ENCODE assay signal across 19 cellular contexts in genomic region chr10:22674215-22674930, GRCh38. TPM values are rescaled to one million over a fixed set of nuclear protein-coding genes. Genes with fewer than 3 reads are reported as not detected.
A peak's percentile ranks its signal among the peaks of the same experiment; 100 is the strongest.
DNase-seq lines count a peak whose midpoint lies in the region; ATAC-seq and TF ChIP-seq lines count a peak whose summit lies in the region.
"Had no signal": no experiment of that assay in that cellular context is flagged by ENCODE, and none has a peak within 500 bp of the region (broad histone marks: within the 10 kb centered on the region; RNA-seq: fewer than 3 reads in every experiment).

No MANE protein-coding gene starts in this region.

- no peaks in the 10 kb centered on the region for H3K27me3 ChIP-seq in MG63
- no peaks in the 10 kb centered on the region for H3K27me3 ChIP-seq in effector memory CD4-positive, alpha-beta T cell (replicated peaks; ENCODE audit: control insufficient read depth, insufficient read depth, low read length, poor library complexity, severe bottlenecking)
- H3K27me3 ChIP-seq in neural progenitor cell, result no peaks in the 10 kb centered on the region
- H3K27me3 ChIP-seq: breast epithelium, spleen had no signal

- CTCF ChIA-PET in activated CD4-positive, alpha-beta memory T cell treated with anti-CD3 and anti-CD28 coated beads for 36 hours (lab: Charles Lee), result interaction anchor here (0.6 to 1.2 kb wide), 4 partner anchors 7 to 315 kb away, joined by 3 to 4 read pairs (median 3); no protein-coding TSS in a partner anchor
- CTCF ChIA-PET in activated CD4-positive, alpha-beta memory T cell treated with anti-CD3 and anti-CD28 coated beads, Interleukin-2, amount 10 ng/mL, durations not matched to agents 7 days and 5 days (lab: Charles Lee), result interaction anchor here (1.1 kb wide), 1 partner anchor 20 kb away, joined by 3 read pairs; no protein-coding TSS in a partner anchor

- peaks cover 2% of the 10 kb centered on the region for H3K9me3 Mint-ChIP-seq in activated CD4-positive, alpha-beta memory T cell treated with anti-CD3 and anti-CD28 coated beads for 36 hours
- H3K9me3 Mint-ChIP-seq in activated CD4-positive, alpha-beta memory T cell treated with anti-CD3 and anti-CD28 coated beads, Interleukin-2, amount 10 ng/mL, durations not matched to agents 7 days and 5 days, result no peaks in the 10 kb centered on the region
- H3K9me3 Mint-ChIP-seq in neural progenitor cell, result peaks cover 2% of the 10 kb centered on the region
- H3K9me3 Mint-ChIP-seq: IgD-negative memory B cell had no signal

- peak overlapping the region; percentile 31 for H3K27ac ChIP-seq in effector memory CD4-positive, alpha-beta T cell (ENCODE audit: insufficient read depth, low read length, poor library complexity, severe bottlenecking)
- H3K27ac ChIP-seq in neural progenitor cell, result peak overlapping the region; percentile 61
- H3K27ac ChIP-seq: breast epithelium had no signal

- H3K4me3 ChIP-seq in MG63 (no peak overlapping the region), neural progenitor cell (no peak overlapping the region)
- H3K4me3 ChIP-seq in effector memory CD4-positive, alpha-beta T cell (ENCODE audit: insufficient read depth, low read depth, low read length, poor library complexity, severe bottlenecking), result no peak overlapping the region
- H3K4me3 ChIP-seq: breast epithelium, spleen had no signal

- no peak overlapping the region for H3K4me3 Mint-ChIP-seq in activated CD4-positive, alpha-beta memory T cell treated with anti-CD3 and anti-CD28 coated beads for 36 hours
- H3K4me3 Mint-ChIP-seq in activated CD4-positive, alpha-beta memory T cell treated with anti-CD3 and anti-CD28 coated beads, Interleukin-2, amount 10 ng/mL, durations not matched to agents 7 days and 5 days, result no peak overlapping the region
- H3K4me3 Mint-ChIP-seq in neural progenitor cell, result no peak overlapping the region

- no peaks in the 10 kb centered on the region for H3K27me3 Mint-ChIP-seq in activated CD4-positive, alpha-beta memory T cell treated with anti-CD3 and anti-CD28 coated beads for 36 hours
- H3K27me3 Mint-ChIP-seq in activated CD4-positive, alpha-beta memory T cell treated with anti-CD3 and anti-CD28 coated beads, Interleukin-2, amount 10 ng/mL, durations not matched to agents 7 days and 5 days, result no peaks in the 10 kb centered on the region
- no peaks in the 10 kb centered on the region for H3K27me3 Mint-ChIP-seq in neural progenitor cell (ENCODE audit: insufficient read depth, low read depth)
- H3K27me3 Mint-ChIP-seq: IgD-negative memory B cell, progenitor cell of endocrine pancreas had no signal

- no peaks in the 10 kb centered on the region for H3F3A ChIP-seq in neural progenitor cell (ENCODE audit: low read depth)

- no peak for DNase-seq in activated CD4-positive, alpha-beta memory T cell treated with anti-CD3 and anti-CD28 coated beads for 36 hours
- DNase-seq in activated CD4-positive, alpha-beta memory T cell treated with anti-CD3 and anti-CD28 coated beads, Interleukin-2, amount 10 ng/mL, durations not matched to agents 7 days and 5 days, result no peak
- DNase-seq in MG63 (peak; percentile 51), neural progenitor cell (ENCODE audit: low spot score) (no peak)
- DNase-seq in effector memory CD4-positive, alpha-beta T cell, result no peak
- DNase-seq: activated naive CD4-positive, alpha-beta T cell treated with anti-CD3 and anti-CD28 coated beads, Interleukin-2, amount 50 U/mL, for 16 hours; effector CD8-positive, alpha-beta T cell; EL; left colon; NCI-H774; SK-N-SH; spleen had no signal

- POLR2A ChIA-PET in activated CD4-positive, alpha-beta memory T cell treated with anti-CD3 and anti-CD28 coated beads for 36 hours (lab: Charles Lee), result no interaction called here
- POLR2A ChIA-PET in activated CD4-positive, alpha-beta memory T cell treated with anti-CD3 and anti-CD28 coated beads, Interleukin-2, amount 10 ng/mL, durations not matched to agents 7 days and 5 days (lab: Charles Lee), result interaction anchor here (0.9 to 6.9 kb wide), 2 partner anchors 8 to 44 kb away, joined by 3 to 62 read pairs; no protein-coding TSS in a partner anchor

- H3K79me2 ChIP-seq in neural progenitor cell (ENCODE audit: low read depth), result peaks cover 91% of the 10 kb centered on the region

- no peak overlapping the region for H3K9ac ChIP-seq in neural progenitor cell
- H3K9ac ChIP-seq: SK-N-SH had no signal

- H4K20me1 ChIP-seq in neural progenitor cell (ENCODE audit: low read depth), result peaks cover 8% of the 10 kb centered on the region

- H3K27ac Mint-ChIP-seq in activated CD4-positive, alpha-beta memory T cell treated with anti-CD3 and anti-CD28 coated beads for 36 hours, result peak overlapping the region; percentile 28
- no peak overlapping the region for H3K27ac Mint-ChIP-seq in activated CD4-positive, alpha-beta memory T cell treated with anti-CD3 and anti-CD28 coated beads, Interleukin-2, amount 10 ng/mL, durations not matched to agents 7 days and 5 days
- no peak overlapping the region for H3K27ac Mint-ChIP-seq in neural progenitor cell
- H3K27ac Mint-ChIP-seq: progenitor cell of endocrine pancreas had no signal

- no peak for ATAC-seq in HG02938 (IDR thresholded peaks at IDR 0.05; ENCODE audit: unreplicated experiment)
- no peak for ATAC-seq in GM18511 (IDR thresholded peaks at IDR 0.05; ENCODE audit: unreplicated experiment)
- no peak for ATAC-seq in GM19023 (IDR thresholded peaks at IDR 0.05; ENCODE audit: unreplicated experiment)
- ATAC-seq: left colon, Panc1 had no signal

- H3K4me1 Mint-ChIP-seq in activated CD4-positive, alpha-beta memory T cell treated with anti-CD3 and anti-CD28 coated beads for 36 hours (ENCODE audit: low read depth), result peaks cover 90% of the 10 kb centered on the region
- H3K4me1 Mint-ChIP-seq in activated CD4-positive, alpha-beta memory T cell treated with anti-CD3 and anti-CD28 coated beads, Interleukin-2, amount 10 ng/mL, durations not matched to agents 7 days and 5 days, result peaks cover 85% of the 10 kb centered on the region
- H3K4me1 Mint-ChIP-seq in neural progenitor cell, result peaks cover 29% of the 10 kb centered on the region

- H2AFZ ChIP-seq in neural progenitor cell (replicated peaks), result no peak overlapping the region

- intact Hi-C loops in activated CD4-positive, alpha-beta memory T cell treated with anti-CD3 and anti-CD28 coated beads for 36 hours (cut with micrococcal nuclease), result no loop called here

- H3K4me2 ChIP-seq in neural progenitor cell, result no peak overlapping the region
- H3K4me2 ChIP-seq: SK-N-SH had no signal

- H3K36me3 Mint-ChIP-seq in activated CD4-positive, alpha-beta memory T cell treated with anti-CD3 and anti-CD28 coated beads for 36 hours, result peaks cover 1% of the 10 kb centered on the region
- peaks cover 12% of the 10 kb centered on the region for H3K36me3 Mint-ChIP-seq in activated CD4-positive, alpha-beta memory T cell treated with anti-CD3 and anti-CD28 coated beads, Interleukin-2, amount 10 ng/mL, durations not matched to agents 7 days and 5 days (ENCODE audit: low read depth)
- no peaks in the 10 kb centered on the region for H3K36me3 Mint-ChIP-seq in neural progenitor cell

- TF ChIP-seq CTCF in neural progenitor cell (IDR thresholded peaks at IDR 0.05), result no peak

- H3K36me3 ChIP-seq in MG63 (no peaks in the 10 kb centered on the region), neural progenitor cell (no peaks in the 10 kb centered on the region)
- no peaks in the 10 kb centered on the region for H3K36me3 ChIP-seq in effector memory CD4-positive, alpha-beta T cell (ENCODE audit: control insufficient read depth, insufficient read depth, low read length)
- H3K36me3 ChIP-seq: breast epithelium, spleen had no signal

- peaks cover 65% of the 10 kb centered on the region for H3K4me1 ChIP-seq in effector memory CD4-positive, alpha-beta T cell (ENCODE audit: control insufficient read depth, insufficient read depth, low read length, poor library complexity, severe bottlenecking)
- peaks cover 2% of the 10 kb centered on the region for H3K4me1 ChIP-seq in neural progenitor cell
- H3K4me1 ChIP-seq: breast epithelium had no signal

- no peaks in the 10 kb centered on the region for H3K9me3 ChIP-seq in MG63
- H3K9me3 ChIP-seq in effector memory CD4-positive, alpha-beta T cell (ENCODE audit: control insufficient read depth, low read length), result no peaks in the 10 kb centered on the region
- no peaks in the 10 kb centered on the region for H3K9me3 ChIP-seq in neural progenitor cell (ENCODE audit: low read depth)
- H3K9me3 ChIP-seq: breast epithelium, SK-N-SH, spleen had no signal

RNA-seq across cellular contexts. Expression of gene PIP4K2A, which starts 40.0 kb away (rescaled TPM):
- total RNA-seq in activated CD4-positive, alpha-beta memory T cell treated with anti-CD3 and anti-CD28 coated beads for 36 hours, result 100 to 1,000 TPM; 107 to 108 TPM
- total RNA-seq in activated CD4-positive, alpha-beta memory T cell treated with anti-CD3 and anti-CD28 coated beads, Interleukin-2, amount 10 ng/mL, durations not matched to agents 7 days and 5 days, result 100 to 1,000 TPM; 126 to 137 TPM
- total RNA-seq in MG63 (2014; rRNA removed; shearing (Covaris generic); ENCODE audit: low replicate concordance), result 17.4 and 17.8 TPM in 2 replicates
- 23.7 and 37.6 TPM in 2 replicates for total RNA-seq in neural progenitor cell (ENCODE audit: low replicate concordance)
